ENCODE assay signal across 1 cellular context in the genomic region with DNA sequence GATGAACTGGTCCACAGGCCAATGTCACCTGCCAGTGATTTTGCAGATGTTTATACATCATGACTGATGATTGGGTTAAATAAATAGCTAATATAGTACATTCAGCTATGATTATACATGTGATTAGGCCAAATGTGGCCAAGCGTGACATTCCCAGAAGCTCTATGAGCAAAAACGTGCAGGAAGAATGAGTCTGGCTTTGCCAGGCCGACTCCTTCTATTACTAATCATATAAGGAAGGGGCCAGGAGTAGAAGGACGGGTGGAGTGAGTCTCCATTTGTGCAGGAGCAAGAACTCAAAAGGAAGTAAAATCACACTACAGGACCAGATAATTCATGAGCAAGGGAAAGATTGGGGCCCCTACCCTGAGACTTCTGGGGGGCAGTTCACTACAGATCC.
TF ChIP-seq lines count a peak whose summit lies in the region.

No MANE protein-coding gene starts in this region.

TF ChIP-seq in SK-N-SH, 30 proteins besides CTCF, POLR2A, EP300 and RAD21 (continued from another document):
- no peak for TF ChIP-seq YY1 (IDR thresholded peaks at IDR 0.05; ENCODE audit: low read depth)
- TF ChIP-seq, protein P1, sequence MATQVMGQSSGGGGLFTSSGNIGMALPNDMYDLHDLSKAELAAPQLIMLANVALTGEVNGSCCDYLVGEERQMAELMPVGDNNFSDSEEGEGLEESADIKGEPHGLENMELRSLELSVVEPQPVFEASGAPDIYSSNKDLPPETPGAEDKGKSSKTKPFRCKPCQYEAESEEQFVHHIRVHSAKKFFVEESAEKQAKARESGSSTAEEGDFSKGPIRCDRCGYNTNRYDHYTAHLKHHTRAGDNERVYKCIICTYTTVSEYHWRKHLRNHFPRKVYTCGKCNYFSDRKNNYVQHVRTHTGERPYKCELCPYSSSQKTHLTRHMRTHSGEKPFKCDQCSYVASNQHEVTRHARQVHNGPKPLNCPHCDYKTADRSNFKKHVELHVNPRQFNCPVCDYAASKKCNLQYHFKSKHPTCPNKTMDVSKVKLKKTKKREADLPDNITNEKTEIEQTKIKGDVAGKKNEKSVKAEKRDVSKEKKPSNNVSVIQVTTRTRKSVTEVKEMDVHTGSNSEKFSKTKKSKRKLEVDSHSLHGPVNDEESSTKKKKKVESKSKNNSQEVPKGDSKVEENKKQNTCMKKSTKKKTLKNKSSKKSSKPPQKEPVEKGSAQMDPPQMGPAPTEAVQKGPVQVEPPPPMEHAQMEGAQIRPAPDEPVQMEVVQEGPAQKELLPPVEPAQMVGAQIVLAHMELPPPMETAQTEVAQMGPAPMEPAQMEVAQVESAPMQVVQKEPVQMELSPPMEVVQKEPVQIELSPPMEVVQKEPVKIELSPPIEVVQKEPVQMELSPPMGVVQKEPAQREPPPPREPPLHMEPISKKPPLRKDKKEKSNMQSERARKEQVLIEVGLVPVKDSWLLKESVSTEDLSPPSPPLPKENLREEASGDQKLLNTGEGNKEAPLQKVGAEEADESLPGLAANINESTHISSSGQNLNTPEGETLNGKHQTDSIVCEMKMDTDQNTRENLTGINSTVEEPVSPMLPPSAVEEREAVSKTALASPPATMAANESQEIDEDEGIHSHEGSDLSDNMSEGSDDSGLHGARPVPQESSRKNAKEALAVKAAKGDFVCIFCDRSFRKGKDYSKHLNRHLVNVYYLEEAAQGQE (IDR thresholded peaks at IDR 0.05; ENCODE audit: low read depth, low read length): no peak
